12 cellular contexts compared by ENCODE assay signal in genomic region chr10:98790817-98791216, GRCh38.
DNase-seq lines count a peak whose midpoint lies in the region; ATAC-seq and TF ChIP-seq lines count a peak whose summit lies in the region.
"Had no signal": no experiment of that assay in that cellular context is flagged by ENCODE, and none has a peak within 500 bp of the region (broad histone marks: within the 10 kb centered on the region; RNA-seq: fewer than 3 reads in every experiment).

No MANE protein-coding gene starts in this region.

- peaks cover 2% of the 10 kb centered on the region for H3K27me3 Mint-ChIP-seq in activated naive CD4-positive, alpha-beta T cell treated with anti-CD3 and anti-CD28 coated beads for 36 hours (ENCODE audit: low read depth)
- H3K27me3 Mint-ChIP-seq in endodermal cell (ENCODE audit: insufficient read depth) = peaks cover 5% of the 10 kb centered on the region
- peaks cover 0 to 13% (median 4%) of the 10 kb centered on the region in 5 donors for H3K27me3 Mint-ChIP-seq in naive thymus-derived CD4-positive, alpha-beta T cell
- peaks cover 8% of the 10 kb centered on the region for H3K27me3 Mint-ChIP-seq in activated T-helper 17 cell treated with anti-CD3 and anti-CD28 coated beads, Interleukin-2, amount 50 U/mL, for 72 hours
- H3K27me3 Mint-ChIP-seq: CD4-positive, CD25-positive, alpha-beta regulatory T cell had no signal

- H3K4me3 Mint-ChIP-seq in activated naive CD4-positive, alpha-beta T cell treated with anti-CD3 and anti-CD28 coated beads for 36 hours = no peak overlapping the region
- no peak overlapping the region for H3K4me3 Mint-ChIP-seq in endodermal cell
- no peak overlapping the region for H3K4me3 Mint-ChIP-seq in naive thymus-derived CD4-positive, alpha-beta T cell
- H3K4me3 Mint-ChIP-seq in activated T-helper 17 cell treated with anti-CD3 and anti-CD28 coated beads, Interleukin-2, amount 50 U/mL, for 72 hours = no peak overlapping the region
- H3K4me3 Mint-ChIP-seq: CD4-positive, CD25-positive, alpha-beta regulatory T cell; stimulated activated naive CD8-positive, alpha-beta T cell treated with anti-CD3 and anti-CD28 coated beads, Interleukin-15, Interleukin-2, amounts not matched to agents 100 ng/mL and 50 ng/mL, for 24 hours had no signal

- intact Hi-C loops in activated naive CD4-positive, alpha-beta T cell treated with anti-CD3 and anti-CD28 coated beads for 36 hours (cut with micrococcal nuclease) = loop anchor here (5.0 kb wide), 1 partner anchor 456 kb away; no protein-coding TSS in a partner anchor
- intact Hi-C loops in tibial artery (cut with DNase I; ENCODE audit: low total_unique reads) = loop anchor here (5.0 kb wide), 1 partner anchor 456 kb away; no protein-coding TSS in a partner anchor
- intact Hi-C loops in naive thymus-derived CD4-positive, alpha-beta T cell (cut with micrococcal nuclease) = no loop called here

- CTCF ChIA-PET in activated naive CD4-positive, alpha-beta T cell treated with anti-CD3 and anti-CD28 coated beads for 36 hours (lab: Charles Lee) = no interaction called here
- CTCF ChIA-PET in naive thymus-derived CD4-positive, alpha-beta T cell (lab: Charles Lee) = no interaction called here

- no peaks in the 10 kb centered on the region for H3K36me3 Mint-ChIP-seq in activated naive CD4-positive, alpha-beta T cell treated with anti-CD3 and anti-CD28 coated beads for 36 hours (ENCODE audit: low read depth)
- H3K36me3 Mint-ChIP-seq in endodermal cell (ENCODE audit: low read depth) = no peaks in the 10 kb centered on the region
- H3K36me3 Mint-ChIP-seq in naive thymus-derived CD4-positive, alpha-beta T cell = no peaks in the 10 kb centered on the region
- no peaks in the 10 kb centered on the region for H3K36me3 Mint-ChIP-seq in activated T-helper 17 cell treated with anti-CD3 and anti-CD28 coated beads, Interleukin-2, amount 50 U/mL, for 72 hours (ENCODE audit: low read depth)
- H3K36me3 Mint-ChIP-seq: CD4-positive, CD25-positive, alpha-beta regulatory T cell had no signal

- H3K9me3 ChIP-seq in endodermal cell (ENCODE audit: control insufficient read depth, low read length) = no peaks in the 10 kb centered on the region
- no peaks in the 10 kb centered on the region for H3K9me3 ChIP-seq in tibial artery
- no peaks in the 10 kb centered on the region for H3K9me3 ChIP-seq in naive thymus-derived CD4-positive, alpha-beta T cell (ENCODE audit: control insufficient read depth in 2 of 3, low read length in 3 of 3)
- H3K9me3 ChIP-seq: psoas muscle had no signal

- peak; percentile 6 for DNase-seq in activated naive CD4-positive, alpha-beta T cell treated with anti-CD3 and anti-CD28 coated beads for 36 hours
- no peak for DNase-seq in activated naive CD4-positive, alpha-beta T cell (lab: John Stamatoyannopoulos, UW)
- DNase-seq in NCI-H526 (lab: John Stamatoyannopoulos, UW) = peak; percentile 1 to 38
- no peak for DNase-seq in endodermal cell
- DNase-seq in tibial artery = no peak
- no peak for DNase-seq in naive thymus-derived CD4-positive, alpha-beta T cell
- no peak for DNase-seq in NK-92 treated with Interleukin-12 subunit alpha and Interleukin-12 subunit beta, amount 100 ng/mL, for 24 hours (lab: John Stamatoyannopoulos, UW)
- DNase-seq: CD4-positive, CD25-positive, alpha-beta regulatory T cell; NCI-H2029; psoas muscle had no signal

- POLR2A ChIA-PET in naive thymus-derived CD4-positive, alpha-beta T cell (lab: Charles Lee) = no interaction called here

- ATAC-seq in naive thymus-derived CD4-positive, alpha-beta T cell = no peak
- no peak for ATAC-seq in activated T-helper 17 cell treated with anti-CD3 and anti-CD28 coated beads, Interleukin-2, amount 50 U/mL, for 72 hours (replicated peaks)
- ATAC-seq: psoas muscle had no signal

- no peaks in the 10 kb centered on the region for H3K9me3 Mint-ChIP-seq in activated naive CD4-positive, alpha-beta T cell treated with anti-CD3 and anti-CD28 coated beads for 36 hours
- peaks cover 8% of the 10 kb centered on the region for H3K9me3 Mint-ChIP-seq in endodermal cell
- peaks cover 0 to 7% (median 3%) of the 10 kb centered on the region in 11 donors for H3K9me3 Mint-ChIP-seq in naive thymus-derived CD4-positive, alpha-beta T cell
- no peaks in the 10 kb centered on the region for H3K9me3 Mint-ChIP-seq in activated T-helper 17 cell treated with anti-CD3 and anti-CD28 coated beads, Interleukin-2, amount 50 U/mL, for 72 hours
- H3K9me3 Mint-ChIP-seq: stimulated activated naive CD8-positive, alpha-beta T cell treated with anti-CD3 and anti-CD28 coated beads, Interleukin-15, Interleukin-2, amounts not matched to agents 100 ng/mL and 50 ng/mL, for 24 hours had no signal

- H3K4me1 ChIP-seq in endodermal cell (ENCODE audit: control insufficient read depth, insufficient read depth, low read length) = no peaks in the 10 kb centered on the region
- H3K4me1 ChIP-seq in tibial artery = no peaks in the 10 kb centered on the region
- no peaks in the 10 kb centered on the region for H3K4me1 ChIP-seq in naive thymus-derived CD4-positive, alpha-beta T cell (ENCODE audit: control insufficient read depth in 2 of 2, insufficient read depth in 2 of 2, low read length in 2 of 2)
- H3K4me1 ChIP-seq: psoas muscle had no signal

- H3K9ac ChIP-seq in endodermal cell (ENCODE audit: extremely low read depth, low read length, poor library complexity, severe bottlenecking) = no peak overlapping the region

- H3K27ac ChIP-seq in endodermal cell (ENCODE audit: low read depth, low read length) (no peak overlapping the region), tibial artery (no peak overlapping the region)
- H3K27ac ChIP-seq in naive thymus-derived CD4-positive, alpha-beta T cell (ENCODE audit: low read depth, low read length) = no peak overlapping the region
- H3K27ac ChIP-seq: psoas muscle had no signal

- H3K27ac Mint-ChIP-seq in activated naive CD4-positive, alpha-beta T cell treated with anti-CD3 and anti-CD28 coated beads for 36 hours = no peak overlapping the region
- H3K27ac Mint-ChIP-seq in endodermal cell = no peak overlapping the region
- no peak overlapping the region for H3K27ac Mint-ChIP-seq in naive thymus-derived CD4-positive, alpha-beta T cell
- no peak overlapping the region for H3K27ac Mint-ChIP-seq in activated T-helper 17 cell treated with anti-CD3 and anti-CD28 coated beads, Interleukin-2, amount 50 U/mL, for 72 hours
- H3K27ac Mint-ChIP-seq: CD4-positive, CD25-positive, alpha-beta regulatory T cell; stimulated activated naive CD8-positive, alpha-beta T cell treated with anti-CD3 and anti-CD28 coated beads, Interleukin-15, Interleukin-2, amounts not matched to agents 100 ng/mL and 50 ng/mL, for 24 hours had no signal

- TF ChIP-seq CTCF in endodermal cell (conservative IDR thresholded peaks at IDR 0.05) (peak; percentile 80), tibial artery (IDR thresholded peaks at IDR 0.05) (peak; percentile 39 to 43)

- H3K4me1 Mint-ChIP-seq in activated naive CD4-positive, alpha-beta T cell treated with anti-CD3 and anti-CD28 coated beads for 36 hours (ENCODE audit: low read depth) = no peaks in the 10 kb centered on the region
- peaks cover 3% of the 10 kb centered on the region for H3K4me1 Mint-ChIP-seq in endodermal cell
- H3K4me1 Mint-ChIP-seq in naive thymus-derived CD4-positive, alpha-beta T cell = no peaks in the 10 kb centered on the region
- no peaks in the 10 kb centered on the region for H3K4me1 Mint-ChIP-seq in activated T-helper 17 cell treated with anti-CD3 and anti-CD28 coated beads, Interleukin-2, amount 50 U/mL, for 72 hours
- H3K4me1 Mint-ChIP-seq: CD4-positive, CD25-positive, alpha-beta regulatory T cell had no signal

- H3K36me3 ChIP-seq in endodermal cell (ENCODE audit: control insufficient read depth, insufficient read depth, low read length) (no peaks in the 10 kb centered on the region), tibial artery (no peaks in the 10 kb centered on the region)
- H3K36me3 ChIP-seq in naive thymus-derived CD4-positive, alpha-beta T cell (ENCODE audit: control insufficient read depth in 2 of 3, insufficient read depth in 3 of 3, low read length in 3 of 3) = no peaks in the 10 kb centered on the region

- H3K27me3 ChIP-seq in endodermal cell (ENCODE audit: control insufficient read depth, insufficient read depth, low read length, poor library complexity, severe bottlenecking) (no peaks in the 10 kb centered on the region), tibial artery (no peaks in the 10 kb centered on the region)
- H3K27me3 ChIP-seq in naive thymus-derived CD4-positive, alpha-beta T cell (ENCODE audit: control insufficient read depth in 2 of 2, insufficient read depth in 2 of 2, low read length in 2 of 2) = no peaks in the 10 kb centered on the region

- H3K4me3 ChIP-seq in endodermal cell (ENCODE audit: low read length) = no peak overlapping the region
- no peak overlapping the region for H3K4me3 ChIP-seq in tibial artery
- H3K4me3 ChIP-seq in naive thymus-derived CD4-positive, alpha-beta T cell (ENCODE audit: low read length) = no peak overlapping the region
- H3K4me3 ChIP-seq: psoas muscle had no signal

Comparison
In these comparisons a context has a peak if more than half of its experiments do, and no peak if none do; other contexts are left out.
1. DNase-seq: peak in activated naive CD4-positive, alpha-beta T cell treated with anti-CD3 and anti-CD28 coated beads for 36 hours (single experiment) and NCI-H526 (2 of 2); none in activated naive CD4-positive, alpha-beta T cell (0 of 4), endodermal cell (single experiment), tibial artery (0 of 2), naive thymus-derived CD4-positive, alpha-beta T cell (0 of 9) and NK-92 treated with Interleukin-12 subunit alpha and Interleukin-12 subunit beta, amount 100 ng/mL, for 24 hours (single experiment).
2. intact Hi-C loops: an anchor here in activated naive CD4-positive, alpha-beta T cell treated with anti-CD3 and anti-CD28 coated beads for 36 hours (5.0 kb wide) and tibial artery (5.0 kb wide); none called in naive thymus-derived CD4-positive, alpha-beta T cell.